Comparison of ENCODE assay signal across 8 cellular contexts in the genomic region with DNA sequence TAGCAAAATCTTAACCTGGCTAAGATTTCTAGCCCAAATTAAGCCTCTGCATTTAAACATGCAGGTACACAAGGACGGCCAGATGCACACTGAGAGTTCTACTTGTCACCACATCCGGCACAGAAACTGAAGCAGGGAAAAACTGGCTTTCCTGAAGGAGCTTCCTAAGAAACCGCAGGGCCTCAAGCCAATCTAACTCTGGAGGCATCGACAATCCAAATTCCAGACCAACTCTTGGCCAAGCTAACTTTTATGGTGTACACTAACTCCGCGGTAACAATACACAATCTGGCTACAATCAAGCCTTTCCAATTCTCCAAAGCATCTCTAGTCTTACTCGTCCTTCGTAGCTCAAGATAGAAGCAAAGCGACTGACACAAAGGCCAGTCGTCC. TPM values are rescaled to one million over a fixed set of nuclear protein-coding genes. Genes with fewer than 3 reads are reported as not detected.
DNase-seq lines count a peak whose midpoint lies in the region; ATAC-seq and TF ChIP-seq lines count a peak whose summit lies in the region.

No MANE protein-coding gene starts in this region.

- H3K4me1 Mint-ChIP-seq in natural killer cell, result peaks cover 16 to 23% of the 10 kb centered on the region in 2 donors

- ATAC-seq in HG02763 (IDR thresholded peaks at IDR 0.05; ENCODE audit: unreplicated experiment) (peak; percentile 4), natural killer cell (no peak)

- peak; percentile 8 for DNase-seq in stimulated activated CD4-positive, alpha-beta T cell treated with anti-CD3 and anti-CD28 coated beads, Interleukin-15, amount 100 ng/mL, for 24 hours
- DNase-seq in stimulated activated CD4-positive, alpha-beta T cell treated with anti-CD3 and anti-CD28 coated beads, Interleukin-12 subunit alpha, Interleukin-12 subunit beta, amount 100 ng/mL, for 4 hours, result no peak
- DNase-seq in Peyer's patch (no peak), dorsolateral prefrontal cortex (no peak), natural killer cell (no peak), putamen (ENCODE audit: low spot score) (no peak), NCI-H187 (lab: John Stamatoyannopoulos, UW) (no peak)

- intact Hi-C loops in dorsolateral prefrontal cortex (cut with DNase I), result loop anchor here in 1 of 2 donors (5.0 kb wide), 1 partner anchor 37 kb away; a partner anchor contains a TSS
- intact Hi-C loops in natural killer cell (cut with micrococcal nuclease), result loop anchor here (2.0 kb wide), 1 partner anchor 36 kb away; a partner anchor contains a TSS

- H3K27me3 ChIP-seq in Peyer's patch (no peaks in the 10 kb centered on the region), dorsolateral prefrontal cortex (no peaks in the 10 kb centered on the region)

- H3K4me1 ChIP-seq in Peyer's patch, result peaks cover 0 to 18% (median 6%) of the 10 kb centered on the region in 4 donors

- no peaks in the 10 kb centered on the region for H3K36me3 ChIP-seq in Peyer's patch

- peak overlapping the region; percentile 88 to 97 for H3K27ac Mint-ChIP-seq in natural killer cell

- peak overlapping the region in 3 of 4 donors; percentile 97 to 98 (median 98) for H3K27ac ChIP-seq in Peyer's patch
- peak overlapping the region in 13 of 59 donors; percentile 94 to 100 (median 99) for H3K27ac ChIP-seq in dorsolateral prefrontal cortex

- H3K36me3 Mint-ChIP-seq in natural killer cell, result no peaks in the 10 kb centered on the region

- H3K4me3 Mint-ChIP-seq in natural killer cell, result peak overlapping the region; percentile 93

- TF ChIP-seq POLR2A in Peyer's patch (IDR thresholded peaks at IDR 0.05), result no peak

- no peaks in the 10 kb centered on the region for H3K9me3 ChIP-seq in Peyer's patch

- TF ChIP-seq CTCF in Peyer's patch (IDR thresholded peaks at IDR 0.05), result no peak
- TF ChIP-seq CTCF in dorsolateral prefrontal cortex (IDR thresholded peaks at IDR 0.05 in 54 of 56, conservative IDR thresholded peaks at IDR 0.05 in 2 of 56; ENCODE audit: low read depth in 1 of 56, partially characterized antibody in 56 of 56), result no peak
- no peak for TF ChIP-seq CTCF in natural killer cell (IDR thresholded peaks at IDR 0.05)

- H3K27me3 Mint-ChIP-seq in natural killer cell (ENCODE audit: low read depth in 2 of 2), result no peaks in the 10 kb centered on the region

- no peaks in the 10 kb centered on the region for H3K9me3 Mint-ChIP-seq in natural killer cell

- peak overlapping the region; percentile 75 to 100 (median 99) for H3K4me3 ChIP-seq in Peyer's patch
- H3K4me3 ChIP-seq in dorsolateral prefrontal cortex, result peak overlapping the region; percentile 67 to 97 (median 90)

RNA-seq across cellular contexts. Expression of a gene that starts 1.2 kb away (rescaled TPM):
- 10 to 100 TPM; 16.5 to 33.8 (median 17.3) TPM for total RNA-seq in Peyer's patch
- total RNA-seq in dorsolateral prefrontal cortex, result 10 to 100 TPM in 119 of 120 experiments, 1 to 10 TPM in 1; 9.8 to 28.2 (median 17.7) TPM
- total RNA-seq in natural killer cell, result 10 to 100 TPM; 10.1 to 14.1 (median 13.3) TPM

RNA-seq across cellular contexts. Expression of a gene that starts 36.9 kb away (rescaled TPM):
- total RNA-seq in Peyer's patch, result 10 to 100 TPM in 1 of 4 donors, 1 to 10 TPM in 3; 1.2 to 11.1 (median 6.6) TPM
- total RNA-seq in dorsolateral prefrontal cortex, result 10 to 100 TPM; 12.1 to 58.7 (median 20.9) TPM
- total RNA-seq in natural killer cell, result 1 to 10 TPM; 1.2 to 2.2 (median 1.5) TPM

RNA-seq across cellular contexts. Expression of a gene that starts 46.9 kb away (rescaled TPM):
- total RNA-seq in Peyer's patch (not detected), dorsolateral prefrontal cortex (1 to 10 TPM in 49 of 120 experiments, under 1 TPM in 55, not detected in 16; 0.41 to 2.6 (median 0.94) TPM), natural killer cell (not detected)

RNA-seq across cellular contexts. Expression of a gene that starts 59.2 kb away (rescaled TPM):
- total RNA-seq in Peyer's patch, result 10 to 100 TPM in 1 of 4 donors, under 1 TPM in 1, not detected in 2; 0.67 to 10.7 TPM
- 1,000 to 10,000 TPM in 103 of 120 experiments, 100 to 1,000 TPM in 17; 356 to 2,119 (median 1,378) TPM for total RNA-seq in dorsolateral prefrontal cortex
- 10 to 100 TPM; 11.1 to 70.9 (median 28.4) TPM for total RNA-seq in natural killer cell
